In the genomic region with DNA sequence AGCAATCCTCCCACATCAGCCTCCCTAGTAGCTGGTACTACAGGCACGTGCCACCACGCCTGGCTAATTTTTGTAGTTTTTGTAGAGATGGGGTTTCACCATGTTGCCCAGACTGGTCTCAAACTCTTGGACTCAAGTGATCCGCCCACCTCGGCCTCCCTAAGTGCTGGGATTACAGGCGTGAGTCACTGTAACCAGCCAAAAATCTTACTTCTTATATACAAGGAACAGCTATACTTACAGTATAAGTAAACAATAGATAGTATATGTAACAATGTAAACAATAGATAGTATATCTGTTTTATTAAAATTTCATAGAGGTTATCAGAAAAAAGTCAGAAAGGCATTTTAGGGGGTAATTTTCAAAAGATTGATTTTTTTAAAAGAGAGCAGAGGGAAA, we compare ENCODE assay signal across 1 cellular context.
TF ChIP-seq lines count a peak whose summit lies in the region.

No MANE protein-coding gene starts in this region.

TF ChIP-seq in IMR-90, 13 proteins besides CTCF, POLR2A, EP300 and RAD21:
- 0 out of 2 replicates have a peak, but pooled peaks have one; percentile 10 for TF ChIP-seq FOS (IDR thresholded peaks at IDR 0.05; ENCODE audit: low read depth, low read length)
TF ChIP-seq in IMR-90: peak in this region for 1; not testable (repeated sequence) for 12.
